ENCODE assay signal across 8 cellular contexts in the genomic region with DNA sequence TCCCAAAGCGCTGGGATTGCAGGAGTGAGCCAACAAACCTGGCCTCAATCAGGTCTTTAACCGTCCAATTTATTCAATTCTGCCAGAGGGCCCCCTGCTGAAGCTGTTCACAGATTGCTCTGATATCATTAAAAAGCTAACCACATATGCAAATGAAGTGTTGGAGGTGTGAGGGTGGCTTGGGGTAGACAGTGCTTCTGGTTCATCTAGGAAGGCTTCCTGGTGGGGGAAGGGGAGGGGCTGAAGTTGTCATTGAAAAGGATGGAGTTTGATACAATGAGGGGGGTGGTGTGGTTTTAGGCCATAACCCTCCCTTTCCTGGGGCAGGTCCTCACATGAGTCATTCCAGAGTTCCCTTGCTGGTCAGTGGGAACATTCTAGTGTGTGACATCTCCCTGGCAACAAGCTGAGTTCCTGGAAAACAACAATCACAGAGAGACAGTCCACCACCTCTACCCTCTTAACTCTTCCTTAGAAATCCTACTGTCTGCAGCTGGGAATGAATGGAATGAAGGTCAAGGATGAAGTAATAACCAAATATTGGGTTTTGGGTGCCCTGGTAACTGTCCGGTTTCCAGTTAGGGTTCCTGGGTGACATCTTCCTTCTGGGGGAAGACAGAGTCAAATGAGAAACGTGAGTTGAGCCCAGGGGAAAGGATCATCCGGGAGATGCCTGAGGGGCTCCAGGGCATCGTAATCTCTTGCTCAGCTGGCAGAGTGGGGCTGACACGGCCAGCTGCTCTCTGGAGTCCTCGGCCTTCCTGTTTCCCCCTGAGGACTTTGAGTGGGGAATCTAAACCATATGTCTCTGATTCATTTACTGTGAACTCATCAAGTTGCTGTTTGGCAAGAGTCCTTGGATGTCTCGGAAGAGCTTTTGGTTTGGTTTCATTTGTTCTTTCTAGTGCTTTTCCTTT.
DNase-seq lines count a peak whose midpoint lies in the region; ATAC-seq lines count a peak whose summit lies in the region.

No MANE protein-coding gene starts in this region.

- peak; percentile 27 for DNase-seq in COLO668 (lab: John Stamatoyannopoulos, UW; ENCODE audit: unreplicated experiment)
- DNase-seq in SW480 (ENCODE audit: low spot score), result peak; percentile 85
- DNase-seq in fibroblast of the conjunctiva (ENCODE audit: low read depth), result peak; percentile 93
- peak; percentile 34 for DNase-seq in pons (ENCODE audit: low spot score)
- DNase-seq in HUDEP-2 (lab: John Stamatoyannopoulos, UW; ENCODE audit: unreplicated experiment in 76 of 76), result no peak
- no peak for DNase-seq in HAP-1 (ENCODE audit: low spot score in 2 of 2)
- no peak for DNase-seq in NCI-H2081 (lab: John Stamatoyannopoulos, UW)

- no peaks in the 10 kb centered on the region; the same call in 1 of the 2 replicates for H3K27me3 ChIP-seq in HAP-1 (ENCODE audit: low read depth)

- H3K9me3 ChIP-seq in HAP-1, result no peaks in the 10 kb centered on the region

- no peaks in the 10 kb centered on the region for H3K36me3 ChIP-seq in HAP-1 (replicated peaks)

- no peak overlapping the region for H3K4me3 ChIP-seq in HAP-1

- in situ Hi-C loops in HAP-1 (cut with MboI; ENCODE audit: low sequenced_read_pairs), result no loop called here

- H3K4me1 ChIP-seq in HAP-1, result peaks cover 2% of the 10 kb centered on the region

- peak; percentile 61 for ATAC-seq in HG03175 (IDR thresholded peaks at IDR 0.05; ENCODE audit: unreplicated experiment)

Comparison
In these comparisons a context has a peak if more than half of its experiments do, and no peak if none do; other contexts are left out.
1. DNase-seq: peak in COLO668 (single experiment), SW480 (single experiment), fibroblast of the conjunctiva (single experiment) and pons (single experiment); none in HUDEP-2 (0 of 76), HAP-1 (0 of 2) and NCI-H2081 (0 of 2).